Comparison of ENCODE assay signal across 30 cellular contexts in the genomic region with DNA sequence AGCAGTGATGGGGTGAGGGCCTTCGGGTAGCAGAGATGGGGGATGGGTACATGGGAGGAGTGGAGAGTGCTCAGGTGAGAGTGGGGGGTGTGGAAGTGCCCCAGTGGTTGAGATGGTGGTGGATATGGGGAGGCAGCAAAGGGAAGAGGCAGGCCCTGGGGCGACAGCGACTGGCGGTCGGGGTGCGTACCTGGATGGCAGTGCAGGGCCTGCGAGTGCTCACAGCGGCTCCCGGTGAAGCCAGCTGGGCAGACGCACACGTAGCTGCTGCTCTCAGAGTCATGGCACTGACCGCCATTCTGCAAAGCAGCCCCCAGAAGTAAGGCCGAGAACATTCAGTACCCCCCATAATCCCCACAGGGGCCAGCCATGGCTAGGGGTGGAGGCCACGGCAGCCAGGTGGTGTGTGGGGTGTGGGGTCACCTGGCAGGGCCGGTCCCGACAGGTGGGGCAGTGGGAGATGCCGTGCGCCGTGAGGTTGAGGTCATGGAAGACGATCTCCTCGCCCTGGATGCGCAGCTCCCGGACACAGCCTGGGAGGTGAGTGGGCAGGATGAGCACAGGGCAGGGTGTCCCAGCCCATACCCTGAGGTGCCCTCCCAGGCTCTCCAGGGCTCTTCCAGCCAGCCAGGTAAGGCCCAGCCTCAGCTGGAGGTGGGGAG. TPM values are rescaled to one million over a fixed set of nuclear protein-coding genes. Genes with fewer than 3 reads are reported as not detected.
"Had no signal": no experiment of that assay in that cellular context is flagged by ENCODE, and none has a peak within 500 bp of the region (broad histone marks: within the 10 kb centered on the region; RNA-seq: fewer than 3 reads in every experiment).

No MANE protein-coding gene starts in this region.

- ATAC-seq: effector memory CD8-positive, alpha-beta T cell; gastroesophageal sphincter; natural killer cell treated with Interleukin-12 subunit alpha and Interleukin-12 subunit beta and Interleukin-15 and Interleukin-18, amount 100 ng/mL, for 72 hours; sciatic nerve; stimulated activated memory B cell treated with anti-CD40 and anti-IgM and Interleukin-4, amounts not matched to agents 10 μg/mL and 1 μg/mL and 100 μg/mL, for 72 hours had no signal

- H3K9me3 ChIP-seq: prostate gland, thoracic aorta, transverse colon had no signal

- H3K27me3 ChIP-seq: esophagus squamous epithelium, gastroesophageal sphincter, neural progenitor cell, spleen, stomach, transverse colon had no signal

- H3K4me2 ChIP-seq: neural progenitor cell had no signal

- H3K4me1 Mint-ChIP-seq: immature natural killer cell; memory B cell; mesothelial cell of epicardium; neural progenitor cell; stimulated activated memory B cell treated with anti-CD40 and anti-IgM and Interleukin-4, amounts not matched to agents 10 μg/mL and 1 μg/mL and 100 μg/mL, for 72 hours had no signal

- H2AFZ ChIP-seq: neural progenitor cell, parathyroid adenoma had no signal

- H3K27me3 Mint-ChIP-seq: dendritic cell treated with granulocyte-macrophage colony-stimulating factor and Interleukin-4, amounts not matched to agents 40 ng/mL and 50 ng/mL, for 4 days; memory B cell; natural killer cell treated with Interleukin-12 subunit alpha and Interleukin-12 subunit beta and Interleukin-15 and Interleukin-18, amount 100 ng/mL, for 72 hours; stimulated activated memory B cell treated with anti-CD40 and anti-IgM and Interleukin-4, amounts not matched to agents 10 μg/mL and 1 μg/mL and 100 μg/mL, for 72 hours had no signal

- H3K27ac Mint-ChIP-seq: dendritic cell treated with granulocyte-macrophage colony-stimulating factor and Interleukin-4, amounts not matched to agents 40 ng/mL and 50 ng/mL, for 4 days; effector memory CD8-positive, alpha-beta T cell; immature natural killer cell; memory B cell; mesothelial cell of epicardium; natural killer cell treated with Interleukin-12 subunit alpha and Interleukin-12 subunit beta and Interleukin-15 and Interleukin-18, amount 100 ng/mL, for 72 hours; neural progenitor cell; stimulated activated memory B cell treated with anti-CD40 and anti-IgM and Interleukin-4, amounts not matched to agents 10 μg/mL and 1 μg/mL and 100 μg/mL, for 72 hours had no signal

- H3K4me1 ChIP-seq: gastroesophageal sphincter, neural progenitor cell, parathyroid adenoma, prostate gland, spleen, stomach, transverse colon had no signal

- DNase-seq: cerebellar nuclear complex; effector memory CD8-positive, alpha-beta T cell; esophagus squamous epithelium; foreskin fibroblast; glutamatergic neuron; immature natural killer cell; left cardiac atrium; occipital lobe; spleen; stimulated activated CD4-positive, alpha-beta T cell treated with anti-CD3 and anti-CD28 coated beads, Interleukin-15, amount 100 ng/mL, for 24 hours; stimulated activated CD4-positive, alpha-beta T cell treated with anti-CD3 and anti-CD28 coated beads, Interleukin-1b, Interleukin-23, amount 100 ng/mL, for 48 hours; stimulated activated CD4-positive, alpha-beta T cell treated with anti-CD3 and anti-CD28 coated beads, Interleukin-4, amount 100 ng/mL, for 24 hours; stomach; substantia nigra; transverse colon had no signal

- H3K4me3 ChIP-seq: esophagus squamous epithelium, gastroesophageal sphincter, neural progenitor cell, prostate gland, spleen, stomach, thoracic aorta, transverse colon had no signal

- FAIRE-seq: colon, keratinocyte had no signal

- H3K9ac ChIP-seq: neural progenitor cell, parathyroid adenoma had no signal

- H3K4me3 Mint-ChIP-seq: dendritic cell treated with granulocyte-macrophage colony-stimulating factor and Interleukin-4, amounts not matched to agents 40 ng/mL and 50 ng/mL, for 4 days; effector memory CD8-positive, alpha-beta T cell; immature natural killer cell; memory B cell; mesothelial cell of epicardium; natural killer cell treated with Interleukin-12 subunit alpha and Interleukin-12 subunit beta and Interleukin-15 and Interleukin-18, amount 100 ng/mL, for 72 hours; neural progenitor cell; stimulated activated memory B cell treated with anti-CD40 and anti-IgM and Interleukin-4, amounts not matched to agents 10 μg/mL and 1 μg/mL and 100 μg/mL, for 72 hours had no signal

- H3K36me3 Mint-ChIP-seq: natural killer cell treated with Interleukin-12 subunit alpha and Interleukin-12 subunit beta and Interleukin-15 and Interleukin-18, amount 100 ng/mL, for 72 hours had no signal

- H3K27ac ChIP-seq: esophagus squamous epithelium, gastroesophageal sphincter, neural progenitor cell, parathyroid adenoma, prostate gland, spleen, stomach, thoracic aorta, transverse colon had no signal

- H3K9me3 Mint-ChIP-seq: natural killer cell treated with Interleukin-12 subunit alpha and Interleukin-12 subunit beta and Interleukin-15 and Interleukin-18, amount 100 ng/mL, for 72 hours had no signal

- H3K79me2 ChIP-seq: parathyroid adenoma had no signal

RNA-seq across cellular contexts. Expression of gene LDLRAD2, which starts 18.9 kb away (rescaled TPM):
- total RNA-seq: esophagus squamous epithelium; myocyte; natural killer cell treated with Interleukin-12 subunit alpha and Interleukin-12 subunit beta and Interleukin-15 and Interleukin-18, amount 100 ng/mL, for 72 hours; occipital lobe; renal cortical epithelial cell had no signal
